Comparison of ENCODE assay signal across 12 cellular contexts in the genomic region with DNA sequence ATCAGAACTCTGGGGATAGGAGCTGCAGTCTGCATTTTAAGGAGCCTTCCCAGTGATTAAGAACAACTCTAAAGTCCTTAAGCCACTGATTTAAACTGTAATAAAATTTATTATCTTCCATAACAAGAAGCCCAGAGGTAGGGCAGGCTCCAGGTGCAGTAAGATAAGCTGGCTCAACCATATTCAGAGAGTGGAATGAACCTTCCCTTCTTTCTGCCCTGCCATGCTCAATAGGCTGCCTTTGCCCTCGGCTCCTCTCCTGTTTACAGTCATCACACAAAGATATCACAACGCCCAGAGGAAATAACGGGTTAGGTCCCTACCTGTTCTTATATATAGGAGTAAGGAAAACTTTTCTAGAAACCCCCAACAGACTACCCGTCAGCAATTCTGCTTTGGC.
DNase-seq lines count a peak whose midpoint lies in the region; ATAC-seq and TF ChIP-seq lines count a peak whose summit lies in the region.
"Had no signal": no experiment of that assay in that cellular context is flagged by ENCODE, and none has a peak within 500 bp of the region (broad histone marks: within the 10 kb centered on the region; RNA-seq: fewer than 3 reads in every experiment).

No MANE protein-coding gene starts in this region.

- peak overlapping the region; percentile 71 for H3K4me3 Mint-ChIP-seq in CD4-positive, alpha-beta T cell
- no peak overlapping the region; the same call in 2 of the 3 replicates for H3K4me3 Mint-ChIP-seq in GM23338
- H3K4me3 Mint-ChIP-seq in activated T-helper 17 cell treated with anti-CD3 and anti-CD28 coated beads, Interleukin-2, amount 50 U/mL, for 72 hours, result peak overlapping the region; percentile 50
- H3K4me3 Mint-ChIP-seq in naive thymus-derived CD8-positive, alpha-beta T cell, result peak overlapping the region; percentile 70 to 90 (median 81)

- H3K36me3 Mint-ChIP-seq in CD4-positive, alpha-beta T cell (ENCODE audit: low read depth), result no peaks in the 10 kb centered on the region
- H3K36me3 Mint-ChIP-seq in GM23338 (ENCODE audit: low read depth), result peaks cover 9% of the 10 kb centered on the region; the same call in 2 of the 3 replicates
- H3K36me3 Mint-ChIP-seq in activated T-helper 17 cell treated with anti-CD3 and anti-CD28 coated beads, Interleukin-2, amount 50 U/mL, for 72 hours (ENCODE audit: low read depth), result no peaks in the 10 kb centered on the region
- H3K36me3 Mint-ChIP-seq in naive thymus-derived CD8-positive, alpha-beta T cell, result no peaks in the 10 kb centered on the region

- H3K4me3 ChIP-seq in GM23338, result no peak overlapping the region
- H3K4me3 ChIP-seq: PC-9, SK-N-MC had no signal

- ATAC-seq in CD4-positive, alpha-beta T cell (ENCODE audit: poor library complexity), result no peak
- peak; percentile 28; the same call in 2 of the 3 replicates for ATAC-seq in GM23338
- no peak for ATAC-seq in activated T-helper 17 cell treated with anti-CD3 and anti-CD28 coated beads, Interleukin-2, amount 50 U/mL, for 72 hours (replicated peaks)
- ATAC-seq in naive thymus-derived CD8-positive, alpha-beta T cell, result no peak

- H3K9me3 Mint-ChIP-seq in CD4-positive, alpha-beta T cell, result no peaks in the 10 kb centered on the region
- H3K9me3 Mint-ChIP-seq in GM23338, result no peaks in the 10 kb centered on the region
- no peaks in the 10 kb centered on the region for H3K9me3 Mint-ChIP-seq in activated T-helper 17 cell treated with anti-CD3 and anti-CD28 coated beads, Interleukin-2, amount 50 U/mL, for 72 hours
- no peaks in the 10 kb centered on the region for H3K9me3 Mint-ChIP-seq in naive thymus-derived CD8-positive, alpha-beta T cell

- H4K20me1 ChIP-seq in GM23338 (replicated peaks; ENCODE audit: insufficient read depth), result no peaks in the 10 kb centered on the region

- H3K27ac Mint-ChIP-seq in CD4-positive, alpha-beta T cell, result peak overlapping the region; percentile 3
- H3K27ac Mint-ChIP-seq in GM23338, result no peak overlapping the region
- peak overlapping the region; percentile 52 for H3K27ac Mint-ChIP-seq in activated T-helper 17 cell treated with anti-CD3 and anti-CD28 coated beads, Interleukin-2, amount 50 U/mL, for 72 hours
- peak overlapping the region; percentile 30 to 94 (median 88) for H3K27ac Mint-ChIP-seq in naive thymus-derived CD8-positive, alpha-beta T cell

- no peak overlapping the region; the same call in 1 of the 2 replicates for H3K4me2 ChIP-seq in GM23338
- H3K4me2 ChIP-seq: PC-9 had no signal

- CTCF ChIA-PET in CD4-positive, alpha-beta T cell (lab: Charles Lee), result no interaction called here

- H3F3A ChIP-seq in GM23338 (replicated peaks; ENCODE audit: low read depth), result no peaks in the 10 kb centered on the region

- POLR2A ChIA-PET in CD4-positive, alpha-beta T cell (lab: Charles Lee), result no interaction called here
- POLR2A ChIA-PET in naive thymus-derived CD8-positive, alpha-beta T cell (lab: Charles Lee), result no interaction called here

- 0 out of 2 replicates have a peak overlapping the region, but pooled peaks have one; percentile 0 for H2AFZ ChIP-seq in GM23338
- H2AFZ ChIP-seq: PC-9 had no signal

- intact Hi-C loops in CD4-positive, alpha-beta T cell (cut with DNase I, micrococcal nuclease), result no loop called here

- no peaks in the 10 kb centered on the region for H3K9me3 ChIP-seq in CD4-positive, alpha-beta T cell (ENCODE audit: control insufficient read depth, low read length)

- H3K27me3 ChIP-seq in CD4-positive, alpha-beta T cell (ENCODE audit: control insufficient read depth, insufficient read depth, low read length), result no peaks in the 10 kb centered on the region
- H3K27me3 ChIP-seq in GM23338 (ENCODE audit: insufficient read depth), result no peaks in the 10 kb centered on the region

- H3K36me3 ChIP-seq in GM23338 (ENCODE audit: insufficient read depth), result no peaks in the 10 kb centered on the region

- H3K9me2 ChIP-seq in GM23338 (ENCODE audit: insufficient read depth), result no peaks in the 10 kb centered on the region

- H3K27ac ChIP-seq in CD4-positive, alpha-beta T cell (ENCODE audit: low read depth, low read length), result no peak overlapping the region
- H3K27ac ChIP-seq in GM23338 (ENCODE audit: low read depth), result peak overlapping the region; percentile 15; the same call in 1 of the 2 replicates
- H3K27ac ChIP-seq: PC-9, SK-N-MC, VCaP had no signal

- peaks cover 17% of the 10 kb centered on the region for H3K4me1 Mint-ChIP-seq in CD4-positive, alpha-beta T cell (ENCODE audit: low read depth)
- peaks cover 31% of the 10 kb centered on the region for H3K4me1 Mint-ChIP-seq in GM23338
- H3K4me1 Mint-ChIP-seq in activated T-helper 17 cell treated with anti-CD3 and anti-CD28 coated beads, Interleukin-2, amount 50 U/mL, for 72 hours, result peaks cover 9% of the 10 kb centered on the region
- peaks cover 9 to 21% (median 18%) of the 10 kb centered on the region in 4 donors for H3K4me1 Mint-ChIP-seq in naive thymus-derived CD8-positive, alpha-beta T cell

- no peaks in the 10 kb centered on the region for H3K79me2 ChIP-seq in GM23338 (replicated peaks; ENCODE audit: insufficient read depth)

- no peak for TF ChIP-seq CTCF in CD4-positive, alpha-beta T cell (IDR thresholded peaks at IDR 0.05)
- no peak for TF ChIP-seq CTCF in GM23338 (conservative IDR thresholded peaks at IDR 0.05; ENCODE audit: low read depth in 2 of 2)

- peaks cover 22% of the 10 kb centered on the region for H3K4me1 ChIP-seq in GM23338 (ENCODE audit: insufficient read depth)

- no peak for DNase-seq in CD4-positive, alpha-beta T cell
- DNase-seq in GM23338 (ENCODE audit: low spot score) (no peak), dermis blood vessel endothelial cell (no peak), C1 segment of cervical spinal cord (lab: John Stamatoyannopoulos, UW) (no peak), NCI-H748 treated with DMSO at 0.1 percent for 48 hours (lab: John Stamatoyannopoulos, UW) (no peak)
- no peak for DNase-seq in naive thymus-derived CD8-positive, alpha-beta T cell
- DNase-seq: activated T-cell treated with anti-CD3 and anti-CD28 coated beads, Interleukin-2, amount 50 U/mL, for 1 hour; cerebellar nuclear complex; PC-9 had no signal

- no peaks in the 10 kb centered on the region for H3K27me3 Mint-ChIP-seq in CD4-positive, alpha-beta T cell
- H3K27me3 Mint-ChIP-seq in GM23338 (ENCODE audit: insufficient read depth, low read depth, poor library complexity), result peaks cover 2% of the 10 kb centered on the region
- no peaks in the 10 kb centered on the region for H3K27me3 Mint-ChIP-seq in activated T-helper 17 cell treated with anti-CD3 and anti-CD28 coated beads, Interleukin-2, amount 50 U/mL, for 72 hours
- no peaks in the 10 kb centered on the region for H3K27me3 Mint-ChIP-seq in naive thymus-derived CD8-positive, alpha-beta T cell

TF ChIP-seq in GM23338, 12 proteins besides CTCF, POLR2A, EP300 and RAD21 (continues in another document):
- no peak for TF ChIP-seq POLR2AphosphoS5 (IDR thresholded peaks at IDR 0.05; ENCODE audit: low read depth)
